28 cellular contexts compared by ENCODE assay signal in the genomic region with DNA sequence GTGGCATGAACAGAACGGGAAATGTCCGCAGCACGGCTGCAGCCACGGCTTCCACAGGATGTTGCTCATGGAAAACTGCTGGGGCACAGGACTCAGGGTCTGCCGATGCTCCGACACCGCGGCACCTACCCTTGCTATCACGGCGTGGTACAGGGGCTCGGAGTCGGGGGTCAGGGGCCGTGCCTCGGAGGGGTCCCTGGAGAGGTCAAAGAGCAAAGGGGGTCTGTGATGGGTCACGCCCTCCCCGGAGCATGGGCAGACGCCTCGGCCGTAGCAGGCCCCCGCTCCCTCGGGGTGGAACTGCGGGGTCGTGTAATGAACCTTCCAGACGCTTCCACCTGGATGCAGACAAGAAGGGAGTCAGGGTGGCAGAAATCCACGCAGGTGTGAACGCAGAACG.
"Had no signal": no experiment of that assay in that cellular context is flagged by ENCODE, and none has a peak within 500 bp of the region (broad histone marks: within the 10 kb centered on the region; RNA-seq: fewer than 3 reads in every experiment).

No MANE protein-coding gene starts in this region.

- H3K27ac ChIP-seq: stomach, suprapubic skin, testis, thoracic aorta, thyroid gland, tibial artery, tibial nerve, transverse colon, upper lobe of left lung, upper lobe of right lung, uterus, vagina had no signal

- H3K4me3 Mint-ChIP-seq: stimulated activated effector memory CD8-positive, alpha-beta T cell treated with anti-CD3 and anti-CD28 coated beads, Interleukin-12 subunit alpha, Interleukin-12 subunit beta, amount 100 ng/mL, for 72 hours; stimulated activated memory B cell treated with anti-CD40 and anti-IgM and Interleukin-4, amounts not matched to agents 10 μg/mL and 1 μg/mL and 100 μg/mL, for 72 hours; stimulated activated naive B cell treated with anti-CD40 and anti-IgM and Interleukin-4, amounts not matched to agents 10 μg/mL and 1 μg/mL and 100 μg/mL, for 72 hours; stimulated activated naive CD8-positive, alpha-beta T cell treated with anti-CD3 and anti-CD28 coated beads, Interleukin-15, amount 100 ng/mL, for 72 hours; stimulated activated naive CD8-positive, alpha-beta T cell treated with anti-CD3 and anti-CD28 coated beads, Interleukin-15, Interleukin-2, amounts not matched to agents 100 ng/mL and 50 ng/mL, for 24 hours; type B pancreatic cell had no signal

- H3K9me3 ChIP-seq: suprapubic skin, testis, thoracic aorta, thyroid gland, transverse colon, upper lobe of right lung, uterus had no signal

- H3K4me1 Mint-ChIP-seq: stimulated activated effector memory CD8-positive, alpha-beta T cell treated with anti-CD3 and anti-CD28 coated beads, Interleukin-12 subunit alpha, Interleukin-12 subunit beta, amount 100 ng/mL, for 72 hours; stimulated activated memory B cell treated with anti-CD40 and anti-IgM and Interleukin-4, amounts not matched to agents 10 μg/mL and 1 μg/mL and 100 μg/mL, for 72 hours; stimulated activated naive B cell treated with anti-CD40 and anti-IgM and Interleukin-4, amounts not matched to agents 10 μg/mL and 1 μg/mL and 100 μg/mL, for 72 hours; stimulated activated naive CD8-positive, alpha-beta T cell treated with anti-CD3 and anti-CD28 coated beads, Interleukin-15, amount 100 ng/mL, for 72 hours had no signal

- H3K27me3 ChIP-seq: stomach, suprapubic skin, testis, thyroid gland, tibial artery, tibial nerve, transverse colon, upper lobe of left lung, upper lobe of right lung, uterus, vagina had no signal

- H3K27me3 Mint-ChIP-seq: stimulated activated memory B cell treated with anti-CD40 and anti-IgM and Interleukin-4, amounts not matched to agents 10 μg/mL and 1 μg/mL and 100 μg/mL, for 72 hours; stimulated activated naive B cell treated with anti-CD40 and anti-IgM and Interleukin-4, amounts not matched to agents 10 μg/mL and 1 μg/mL and 100 μg/mL, for 72 hours; stimulated activated naive CD8-positive, alpha-beta T cell treated with anti-CD3 and anti-CD28 coated beads, Interleukin-15, amount 100 ng/mL, for 72 hours; stimulated activated naive CD8-positive, alpha-beta T cell treated with anti-CD3 and anti-CD28 coated beads, Interleukin-15, Interleukin-2, amounts not matched to agents 100 ng/mL and 50 ng/mL, for 24 hours; type B pancreatic cell had no signal

- H3K9me3 Mint-ChIP-seq: stimulated activated naive CD8-positive, alpha-beta T cell treated with anti-CD3 and anti-CD28 coated beads, Interleukin-15, Interleukin-2, amounts not matched to agents 100 ng/mL and 50 ng/mL, for 24 hours had no signal

- H3K36me3 ChIP-seq: thoracic aorta, transverse colon, uterus had no signal

- DNase-seq: stimulated activated CD4-positive, alpha-beta T cell treated with anti-CD3 and anti-CD28 coated beads, Interleukin-2, amount 100 ng/mL, for 48 hours; stimulated activated CD4-positive, alpha-beta T cell treated with anti-CD3 and anti-CD28 coated beads, Interleukin-4, amount 100 ng/mL, for 1 hour; stimulated activated CD4-positive, alpha-beta T cell treated with anti-CD3 and anti-CD28 coated beads, Interleukin-4, amount 100 ng/mL, for 24 hours; stimulated activated CD4-positive, alpha-beta T cell treated with anti-CD3 and anti-CD28 coated beads, Interleukin-4, amount 100 ng/mL, for 4 hours; stimulated activated CD8-positive, alpha-beta memory T cell treated with anti-CD3 and anti-CD28 coated beads, Interleukin-4, amount 100 ng/mL, for 48 hours; stimulated activated naive B cell treated with anti-CD40 and anti-IgM and Interleukin-4, amounts not matched to agents 10 μg/mL and 1 μg/mL and 100 μg/mL, for 72 hours; stimulated activated naive CD4-positive, alpha-beta T cell; stimulated activated naive CD4-positive, alpha-beta T cell treated with Interleukin-2 at 50 U/mL for 16 hours; stimulated activated naive CD8-positive, alpha-beta T cell treated with anti-CD3 and anti-CD28 coated beads, Interleukin-15, amount 100 ng/mL, for 72 hours; stimulated activated naive CD8-positive, alpha-beta T cell treated with anti-CD3 and anti-CD28 coated beads, Interleukin-15, Interleukin-2, amounts not matched to agents 100 U/mL and 50 U/mL, for 24 hours; stomach; substantia nigra; testis; thyroid gland; tibial artery; transverse colon; trophoblast cell; upper lobe of right lung; uterus had no signal

- ATAC-seq: stimulated activated effector memory CD8-positive, alpha-beta T cell treated with anti-CD3 and anti-CD28 coated beads, Interleukin-12 subunit alpha, Interleukin-12 subunit beta, amount 100 ng/mL, for 72 hours; stimulated activated memory B cell treated with anti-CD40 and anti-IgM and Interleukin-4, amounts not matched to agents 10 μg/mL and 1 μg/mL and 100 μg/mL, for 72 hours; stimulated activated naive B cell treated with anti-CD40 and anti-IgM and Interleukin-4, amounts not matched to agents 10 μg/mL and 1 μg/mL and 100 μg/mL, for 72 hours; stimulated activated naive CD8-positive, alpha-beta T cell treated with anti-CD3 and anti-CD28 coated beads, Interleukin-15, amount 100 ng/mL, for 72 hours; stimulated activated naive CD8-positive, alpha-beta T cell treated with anti-CD3 and anti-CD28 coated beads, Interleukin-15, Interleukin-2, amounts not matched to agents 100 U/mL and 50 U/mL, for 24 hours; upper lobe of right lung had no signal

- H3K36me3 Mint-ChIP-seq: stimulated activated effector memory CD8-positive, alpha-beta T cell treated with anti-CD3 and anti-CD28 coated beads, Interleukin-12 subunit alpha, Interleukin-12 subunit beta, amount 100 ng/mL, for 72 hours had no signal

- H3K27ac Mint-ChIP-seq: stimulated activated effector memory CD8-positive, alpha-beta T cell treated with anti-CD3 and anti-CD28 coated beads, Interleukin-12 subunit alpha, Interleukin-12 subunit beta, amount 100 ng/mL, for 72 hours; stimulated activated memory B cell treated with anti-CD40 and anti-IgM and Interleukin-4, amounts not matched to agents 10 μg/mL and 1 μg/mL and 100 μg/mL, for 72 hours; stimulated activated naive B cell treated with anti-CD40 and anti-IgM and Interleukin-4, amounts not matched to agents 10 μg/mL and 1 μg/mL and 100 μg/mL, for 72 hours; stimulated activated naive CD8-positive, alpha-beta T cell treated with anti-CD3 and anti-CD28 coated beads, Interleukin-15, amount 100 ng/mL, for 72 hours; type B pancreatic cell had no signal

- H3K4me1 ChIP-seq: stomach, suprapubic skin, testis, thyroid gland, tibial artery, tibial nerve, transverse colon, upper lobe of left lung, upper lobe of right lung, uterus, vagina had no signal

- H3K4me3 ChIP-seq: stomach, suprapubic skin, testis, thoracic aorta, thyroid gland, tibial artery, tibial nerve, transverse colon, upper lobe of left lung, upper lobe of right lung, uterus, vagina had no signal
